28 cellular contexts compared by ENCODE assay signal in genomic region chr3:83003917-83004316, GRCh38.
DNase-seq lines count a peak whose midpoint lies in the region; ATAC-seq and TF ChIP-seq lines count a peak whose summit lies in the region.
"Had no signal": no experiment of that assay in that cellular context is flagged by ENCODE, and none has a peak within 500 bp of the region (broad histone marks: within the 10 kb centered on the region; RNA-seq: fewer than 3 reads in every experiment).

No MANE protein-coding gene starts in this region.

- intact Hi-C loops in adrenal gland (cut with DNase I), result no loop called here

- no peaks in the 10 kb centered on the region for H3K79me2 ChIP-seq in DOHH2 (ENCODE audit: control insufficient read depth, low read length)

- no peak for TF ChIP-seq POLR2A in adrenal gland (IDR thresholded peaks at IDR 0.05)

- peak overlapping the region; percentile 86 for H3K27ac ChIP-seq in DOHH2 (ENCODE audit: low read depth, low read length)
- H3K27ac ChIP-seq in adrenal gland, result no peak overlapping the region
- H3K27ac ChIP-seq: C4-2B, colonic mucosa, RWPE1, thoracic aorta had no signal

- peaks cover 16% of the 10 kb centered on the region; the same call in 1 of the 2 replicates for H3K9me3 ChIP-seq in DOHH2 (ENCODE audit: control insufficient read depth, insufficient read depth, low read length)
- no peaks in the 10 kb centered on the region for H3K9me3 ChIP-seq in adrenal gland (replicated peaks in 1 of 3)
- H3K9me3 ChIP-seq: colonic mucosa, SK-N-SH, thoracic aorta had no signal

- no peaks in the 10 kb centered on the region for H3K36me3 Mint-ChIP-seq in WTC11
- H3K36me3 Mint-ChIP-seq in natural killer cell treated with Interleukin-12 subunit alpha and Interleukin-12 subunit beta and Interleukin-15 and Interleukin-18, amount 100 ng/mL, for 72 hours, result no peaks in the 10 kb centered on the region
- H3K36me3 Mint-ChIP-seq: activated naive CD4-positive, alpha-beta T cell treated with anti-CD3 and anti-CD28 coated beads, Interleukin-2, amount 50 U/mL, for 24 hours; naive B cell had no signal

- peaks cover 14% of the 10 kb centered on the region for H3F3A ChIP-seq in DOHH2 (ENCODE audit: control insufficient read depth, insufficient read depth)

- H3K4me3 ChIP-seq in DOHH2 (ENCODE audit: low read length) (peak overlapping the region; percentile 36), adrenal gland (no peak overlapping the region)
- H3K4me3 ChIP-seq: colonic mucosa, thoracic aorta had no signal

- H3K27me3 ChIP-seq in DOHH2 (ENCODE audit: control insufficient read depth, low read length), result no peaks in the 10 kb centered on the region
- no peaks in the 10 kb centered on the region for H3K27me3 ChIP-seq in adrenal gland
- H3K27me3 ChIP-seq: colonic mucosa had no signal

- no peaks in the 10 kb centered on the region for H4K20me1 ChIP-seq in DOHH2 (ENCODE audit: control insufficient read depth, insufficient read depth, low read depth, low read length)

- H3K36me3 ChIP-seq in DOHH2 (ENCODE audit: control insufficient read depth, low read length) (peaks cover 36% of the 10 kb centered on the region), adrenal gland (replicated peaks in 1 of 2) (no peaks in the 10 kb centered on the region)
- H3K36me3 ChIP-seq: colonic mucosa, thoracic aorta had no signal

- POLR2A ChIA-PET in WTC11 (lab: Charles Lee), result no interaction called here

- H3K4me2 ChIP-seq in DOHH2 (ENCODE audit: low read length), result peak overlapping the region; percentile 74
- H3K4me2 ChIP-seq: SK-N-SH had no signal

- CTCF ChIA-PET in WTC11 (lab: Charles Lee), result no interaction called here

- H3K4me1 ChIP-seq in DOHH2 (ENCODE audit: control insufficient read depth, low read length) (peaks cover 56% of the 10 kb centered on the region), adrenal gland (replicated peaks in 1 of 2) (no peaks in the 10 kb centered on the region)
- H3K4me1 ChIP-seq: colonic mucosa had no signal

- no peak for ATAC-seq in WTC11
- ATAC-seq in GM18517 (IDR thresholded peaks at IDR 0.05; ENCODE audit: unreplicated experiment), result no peak
- no peak for ATAC-seq in natural killer cell treated with Interleukin-12 subunit alpha and Interleukin-12 subunit beta and Interleukin-15 and Interleukin-18, amount 100 ng/mL, for 72 hours
- ATAC-seq: esophagus mucosa, left colon had no signal

- no peaks in the 10 kb centered on the region for H3K9me3 Mint-ChIP-seq in WTC11
- peaks cover 23% of the 10 kb centered on the region for H3K9me3 Mint-ChIP-seq in natural killer cell treated with Interleukin-12 subunit alpha and Interleukin-12 subunit beta and Interleukin-15 and Interleukin-18, amount 100 ng/mL, for 72 hours
- H3K9me3 Mint-ChIP-seq: activated naive CD4-positive, alpha-beta T cell treated with anti-CD3 and anti-CD28 coated beads, Interleukin-2, amount 50 U/mL, for 24 hours had no signal

- no peaks in the 10 kb centered on the region for H3K9me2 ChIP-seq in DOHH2 (replicated peaks; ENCODE audit: control insufficient read depth, low read length)
- H3K9me2 ChIP-seq: SK-N-SH had no signal

- H3K27me3 Mint-ChIP-seq in WTC11 (ENCODE audit: low read depth), result no peaks in the 10 kb centered on the region
- H3K27me3 Mint-ChIP-seq in natural killer cell treated with Interleukin-12 subunit alpha and Interleukin-12 subunit beta and Interleukin-15 and Interleukin-18, amount 100 ng/mL, for 72 hours, result no peaks in the 10 kb centered on the region
- H3K27me3 Mint-ChIP-seq: activated CD4-positive, alpha-beta memory T cell treated with anti-CD3 and anti-CD28 coated beads, Interleukin-2, amount 10 ng/mL, durations not matched to agents 7 days and 5 days; activated naive CD4-positive, alpha-beta T cell treated with anti-CD3 and anti-CD28 coated beads, Interleukin-2, amount 50 U/mL, for 24 hours; naive B cell; stimulated activated naive CD8-positive, alpha-beta T cell treated with anti-CD3 and anti-CD28 coated beads, Interleukin-15, Interleukin-2, amounts not matched to agents 100 ng/mL and 50 ng/mL, for 24 hours had no signal

- peaks cover 88% of the 10 kb centered on the region for H3K4me1 Mint-ChIP-seq in WTC11
- no peaks in the 10 kb centered on the region for H3K4me1 Mint-ChIP-seq in natural killer cell treated with Interleukin-12 subunit alpha and Interleukin-12 subunit beta and Interleukin-15 and Interleukin-18, amount 100 ng/mL, for 72 hours (ENCODE audit: low read depth in 2 of 2)
- H3K4me1 Mint-ChIP-seq: activated CD4-positive, alpha-beta memory T cell treated with anti-CD3 and anti-CD28 coated beads, Interleukin-2, amount 10 ng/mL, durations not matched to agents 7 days and 5 days; activated naive CD4-positive, alpha-beta T cell treated with anti-CD3 and anti-CD28 coated beads, Interleukin-2, amount 50 U/mL, for 24 hours; naive B cell had no signal

- DNase-seq in COR-L47 (lab: John Stamatoyannopoulos, UW) (peak; percentile 1), NCI-H69 (lab: John Stamatoyannopoulos, UW) (peak; percentile 2), WTC11 (ENCODE audit: low spot score) (no peak), adrenal gland (no peak)
- no peak for DNase-seq in natural killer cell treated with Interleukin-12 subunit alpha and Interleukin-12 subunit beta and Interleukin-15 and Interleukin-18, amount 100 ng/mL, for 72 hours (ENCODE audit: low spot score)
- DNase-seq: activated CD4-positive, alpha-beta memory T cell treated with anti-CD3 and anti-CD28 coated beads, Interleukin-2, amount 10 ng/mL, durations not matched to agents 7 days and 5 days; activated CD4-positive, alpha-beta T cell treated with anti-CD3 and anti-CD28 coated beads for 1 hour; aorta; Calu3; colonic mucosa; foreskin fibroblast; head of caudate nucleus; Kasumi-1; left colon; naive B cell; NCI-H187; NCI-H446 treated with DMSO at 0.1 percent for 48 hours; SK-N-SH; T-helper 2 cell had no signal

- H3K27ac Mint-ChIP-seq in WTC11, result peak overlapping the region; percentile 92
- H3K27ac Mint-ChIP-seq in natural killer cell treated with Interleukin-12 subunit alpha and Interleukin-12 subunit beta and Interleukin-15 and Interleukin-18, amount 100 ng/mL, for 72 hours, result no peak overlapping the region
- H3K27ac Mint-ChIP-seq: activated CD4-positive, alpha-beta memory T cell treated with anti-CD3 and anti-CD28 coated beads, Interleukin-2, amount 10 ng/mL, durations not matched to agents 7 days and 5 days; activated naive CD4-positive, alpha-beta T cell treated with anti-CD3 and anti-CD28 coated beads, Interleukin-2, amount 50 U/mL, for 24 hours; activated T-helper 2 cell treated with anti-CD3 and anti-CD28 coated beads, Interferon-gamma antibody, Interleukin-2, Interleukin-4, amounts not matched to agents 10 μg/mL and 5 μg/mL and 100 μg/mL, durations not matched to agents 14 hours and 24 hours and 36 hours; naive B cell; stimulated activated naive CD8-positive, alpha-beta T cell treated with anti-CD3 and anti-CD28 coated beads, Interleukin-15, Interleukin-2, amounts not matched to agents 100 ng/mL and 50 ng/mL, for 24 hours had no signal

- TF ChIP-seq CTCF in DOHH2 (IDR thresholded peaks at IDR 0.05; ENCODE audit: low read depth, low read length, poor library complexity, severe bottlenecking) (no peak), WTC11 (IDR thresholded peaks at IDR 0.05) (no peak), adrenal gland (IDR thresholded peaks at IDR 0.05) (no peak)

- 37 to 45% (median 39%) methylated on average over 3 of the region's 3 CpGs for WGBS in adrenal gland, 4 donors

- H3K4me3 Mint-ChIP-seq in WTC11, result peak overlapping the region; percentile 2; the same call in 1 of the 2 replicates
- H3K4me3 Mint-ChIP-seq in natural killer cell treated with Interleukin-12 subunit alpha and Interleukin-12 subunit beta and Interleukin-15 and Interleukin-18, amount 100 ng/mL, for 72 hours, result no peak overlapping the region
- H3K4me3 Mint-ChIP-seq: activated CD4-positive, alpha-beta memory T cell treated with anti-CD3 and anti-CD28 coated beads, Interleukin-2, amount 10 ng/mL, durations not matched to agents 7 days and 5 days; activated naive CD4-positive, alpha-beta T cell treated with anti-CD3 and anti-CD28 coated beads, Interleukin-2, amount 50 U/mL, for 24 hours; stimulated activated naive CD8-positive, alpha-beta T cell treated with anti-CD3 and anti-CD28 coated beads, Interleukin-15, Interleukin-2, amounts not matched to agents 100 ng/mL and 50 ng/mL, for 24 hours had no signal

TF ChIP-seq in WTC11, 78 proteins besides CTCF, POLR2A, EP300 and RAD21 (continues in another document):
- TF ChIP-seq ZNF281 (CRISPR knock-in tag; IDR thresholded peaks at IDR 0.05) (no peak), TEAD4 (CRISPR knock-in tag; IDR thresholded peaks at IDR 0.05) (no peak), MXD4 (CRISPR knock-in tag; IDR thresholded peaks at IDR 0.05; ENCODE audit: borderline replicate concordance) (no peak), ZNF219 (CRISPR knock-in tag; IDR thresholded peaks at IDR 0.05; ENCODE audit: borderline replicate concordance) (no peak), ESRRA (CRISPR knock-in tag; IDR thresholded peaks at IDR 0.05; ENCODE audit: borderline replicate concordance) (no peak), NR3C1 (CRISPR knock-in tag; conservative IDR thresholded peaks at IDR 0.05; ENCODE audit: low read depth) (no peak)
- TF ChIP-seq, protein P1, sequence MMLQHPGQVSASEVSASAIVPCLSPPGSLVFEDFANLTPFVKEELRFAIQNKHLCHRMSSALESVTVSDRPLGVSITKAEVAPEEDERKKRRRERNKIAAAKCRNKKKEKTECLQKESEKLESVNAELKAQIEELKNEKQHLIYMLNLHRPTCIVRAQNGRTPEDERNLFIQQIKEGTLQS (CRISPR knock-in tag; conservative IDR thresholded peaks at IDR 0.05), result no peak

Comparison
In these comparisons a context has a peak if more than half of its experiments do, and no peak if none do; other contexts are left out.
1. DNase-seq: peak in COR-L47 (single experiment) and NCI-H69 (single experiment); none in WTC11 (single experiment), adrenal gland (0 of 7) and natural killer cell treated with Interleukin-12 subunit alpha and Interleukin-12 subunit beta and Interleukin-15 and Interleukin-18, amount 100 ng/mL, for 72 hours (single experiment).